ENCODE assay signal across 6 cellular contexts in genomic region chr1:39071557-39071956, GRCh38. TPM values are rescaled to one million over a fixed set of nuclear protein-coding genes. Genes with fewer than 3 reads are reported as not detected.
A peak's percentile ranks its signal among the peaks of the same experiment; 100 is the strongest.
DNase-seq lines count a peak whose midpoint lies in the region; ATAC-seq, FAIRE-seq and TF ChIP-seq lines count a peak whose summit lies in the region.
"Not testable (repeated sequence)": the region's sequence is repeated elsewhere in the genome, so short reads cannot be mapped to it uniquely, and the experiment has no call there.

No MANE protein-coding gene starts in this region.

- not testable (repeated sequence) for ATAC-seq in K562

- POLR2A ChIA-PET in HEK293 (lab: Yijun Ruan, JAX) = interaction anchor here (0.6 kb wide), 1 partner anchor 488 kb away, joined by 3 read pairs; no protein-coding TSS in a partner anchor
- POLR2A ChIA-PET in K562 (lab: Yijun Ruan, JAX); endothelial cell of umbilical vein (lab: Charles Lee): not testable (repeated sequence)

- intact Hi-C loops in K562 (cut with micrococcal nuclease); endothelial cell of umbilical vein (cut with micrococcal nuclease): not testable (repeated sequence)

- H3K4me2 ChIP-seq in K562 (ENCODE audit: insufficient read depth, low read length); endothelial cell of umbilical vein (ENCODE audit: insufficient read depth, low read length): not testable (repeated sequence)

- H3K79me2 ChIP-seq in K562 (ENCODE audit: control insufficient read depth, insufficient read depth, low read length); endothelial cell of umbilical vein (ENCODE audit: control insufficient read depth, insufficient read depth, low read length): not testable (repeated sequence)

- H3K36me3 ChIP-seq in HEK293 (ENCODE audit: control insufficient read depth in 2 of 2, insufficient read depth in 1 of 2, low read length in 2 of 2); K562 (ENCODE audit: control insufficient read depth, insufficient read depth, low read length); endothelial cell of umbilical vein (ENCODE audit: control insufficient read depth in 2 of 2, extremely low read depth in 1 of 2, insufficient read depth in 2 of 2, low read length in 2 of 2): not testable (repeated sequence)

- not testable (repeated sequence) for H3K9ac ChIP-seq in K562 (ENCODE audit: insufficient read depth in 1 of 2, low read depth in 2 of 2, low read length in 2 of 2); endothelial cell of umbilical vein (replicated peaks; ENCODE audit: extremely low read depth, insufficient read depth, low read length)

- H4K20me1 ChIP-seq in K562 (replicated peaks; ENCODE audit: control insufficient read depth, insufficient read depth, low read length); endothelial cell of umbilical vein (replicated peaks; ENCODE audit: control insufficient read depth, extremely low read depth, insufficient read depth, low read length): not testable (repeated sequence)

- H3K4me1 ChIP-seq in HEK293 (ENCODE audit: control insufficient read depth, insufficient read depth, low read length); K562 (replicated peaks in 1 of 2; ENCODE audit: control insufficient read depth in 2 of 2, insufficient read depth in 2 of 2, low read length in 2 of 2); endothelial cell of umbilical vein (ENCODE audit: control insufficient read depth, extremely low read depth, insufficient read depth, low read length): not testable (repeated sequence)

- CTCF ChIA-PET in HEK293 (lab: Yijun Ruan, JAX); K562 (lab: Yijun Ruan, JAX; ENCODE audit: low intra/inter-chr PET ratio): not testable (repeated sequence)
- CTCF ChIA-PET in endothelial cell of umbilical vein (lab: Charles Lee) = interaction anchor here (1.1 kb wide), 1 partner anchor 18 kb away, joined by 3 read pairs; no protein-coding TSS in a partner anchor

- H3K9me1 ChIP-seq in K562 (ENCODE audit: control insufficient read depth, insufficient read depth, low read length); endothelial cell of umbilical vein (replicated peaks; ENCODE audit: control insufficient read depth, extremely low read depth, insufficient read depth, low read length): not testable (repeated sequence)

- not testable (repeated sequence) for H3K27me3 ChIP-seq in K562 (ENCODE audit: control insufficient read depth in 2 of 2, insufficient read depth in 2 of 2, low read length in 2 of 2); endothelial cell of umbilical vein (ENCODE audit: control insufficient read depth in 2 of 2, insufficient read depth in 2 of 2, low read length in 2 of 2)

- in situ Hi-C loops in K562 (cut with MboI) = not testable (repeated sequence)

- not testable (repeated sequence) for BruUV-seq in K562 (replicated peaks; lab: Mats Ljungman, UMichigan); endothelial cell of umbilical vein (replicated peaks; lab: Mats Ljungman, UMichigan)

- H3K9me3 ChIP-seq in HEK293 (ENCODE audit: control insufficient read depth, insufficient read depth, low read depth, low read length); K562 (replicated peaks; ENCODE audit: control insufficient read depth, insufficient read depth, low read depth, low read length); endothelial cell of umbilical vein (replicated peaks; ENCODE audit: control insufficient read depth, insufficient read depth, low read length): not testable (repeated sequence)

- not testable (repeated sequence) for TF ChIP-seq CTCF in HEK293 (tag by site-specific recombination; IDR thresholded peaks at IDR 0.05); K562 (IDR thresholded peaks at IDR 0.05 in 2 of 3, conservative IDR thresholded peaks at IDR 0.05 in 1 of 3; ENCODE audit: insufficient read depth in 2 of 3, low read depth in 1 of 3, low read length in 3 of 3); endothelial cell of umbilical vein (IDR thresholded peaks at IDR 0.05; ENCODE audit: extremely low read depth in 1 of 2, insufficient read depth in 1 of 2, low read depth in 1 of 2, low read length in 2 of 2)

- TF ChIP-seq EP300 in K562 (IDR thresholded peaks at IDR 0.05; ENCODE audit: low read length) = not testable (repeated sequence)

- not testable (repeated sequence) for H2AFZ ChIP-seq in K562 (ENCODE audit: low read depth, low read length); endothelial cell of umbilical vein (ENCODE audit: low read depth, low read length)

- peak; percentile 47 for FAIRE-seq in A204.1 (lab: Jason Lieb, UNC)
- FAIRE-seq in G401.6 (lab: Jason Lieb, UNC) = peak; percentile 57
- not testable (repeated sequence) for FAIRE-seq in K562 (lab: Jason Lieb, UNC)
- FAIRE-seq in colon (lab: Jason Lieb, UNC) = peak; percentile 72
- peak; percentile 21 for FAIRE-seq in endothelial cell of umbilical vein (lab: Jason Lieb, UNC)

- TF ChIP-seq RAD21 in K562 (CRISPR knock-in tag; conservative IDR thresholded peaks at IDR 0.05 in 1 of 2, IDR thresholded peaks at IDR 0.05 in 1 of 2) = not testable (repeated sequence)

- not testable (repeated sequence) for H3K27ac ChIP-seq in HEK293 (ENCODE audit: extremely low read depth, low read depth, low read length); K562 (ENCODE audit: extremely low read depth, low read depth, low read length); endothelial cell of umbilical vein (ENCODE audit: insufficient read depth, low read depth, low read length)

- TF ChIP-seq POLR2A in K562 (conservative IDR thresholded peaks at IDR 0.05); endothelial cell of umbilical vein (IDR thresholded peaks at IDR 0.05; ENCODE audit: low read depth, low read length): not testable (repeated sequence)

- dilution Hi-C loops in endothelial cell of umbilical vein (cut with MboI; ENCODE audit: extremely low pct_ligation_motif_present, low sequenced_read_pairs) = not testable (repeated sequence)

- DNase-seq in K562 (ENCODE audit: extremely low read depth in 1 of 4, low spot score in 3 of 4); endothelial cell of umbilical vein (ENCODE audit: low read depth, low spot score): not testable (repeated sequence)

- not testable (repeated sequence) for H3K4me3 ChIP-seq in HEK293 (ENCODE audit: low read depth, low read length); K562; endothelial cell of umbilical vein (replicated peaks in 1 of 3; ENCODE audit: insufficient read depth in 1 of 3, low read depth in 1 of 3, low read length in 3 of 3)

TF ChIP-seq in HEK293, 187 proteins besides CTCF, POLR2A, EP300 and RAD21:
- peak; percentile 92 for TF ChIP-seq SETDB1 (IDR thresholded peaks at IDR 0.05; ENCODE audit: insufficient read length, low read length)

TF ChIP-seq in K562, 482 proteins besides CTCF, POLR2A, EP300 and RAD21:
- TF ChIP-seq TRIM28 (IDR thresholded peaks at IDR 0.05) (0 out of 2 replicates have a peak, but pooled peaks have one; percentile 29), CBX3 (IDR thresholded peaks at IDR 0.05; ENCODE audit: borderline replicate concordance in 1 of 2, low read length in 2 of 2) (peak in 1 of 2 experiments; percentile 56; a peak in 1 of 3 replicates)

RNA-seq across cellular contexts. Expression of gene NDUFS5, which starts 45.4 kb away (rescaled TPM):
- 66.1 and 87.1 TPM in 2 replicates for total RNA-seq in K562 (2011; cell fraction: chromatin; rRNA removed; ENCODE audit: low replicate concordance)
- 111 and 135 TPM in 2 replicates for total RNA-seq in K562 (2011; cell fraction: nucleolus; rRNA removed)
- 140 and 150 TPM in 2 replicates for total RNA-seq in K562 (2011; cell fraction: nucleoplasm; rRNA removed)
- total RNA-seq in K562 (2014; rRNA removed) (1,178 and 1,281 TPM in 2 replicates), K562 (2014; rRNA removed; fragmentation: Illumina TruSeq; extraction: Trizol) (1,116 and 1,227 TPM in 2 replicates), K562 (2015; rRNA removed; fragmentation: Illumina TruSeq; extraction: Trizol) (976 and 1,027 TPM in 2 replicates), K562 (2021) (499 and 523 TPM in 2 replicates), endothelial cell of umbilical vein (325 and 327 TPM in 2 replicates)
- polyA plus RNA-seq in K562 (2011; rRNA removed) (839 and 1,074 TPM in 2 replicates), K562 (2014; fragmentation: Illumina TruSeq; extraction: Trizol) (1,614 and 1,625 TPM in 2 replicates), K562 (2014; fragmentation: Nextera tagmentation; extraction: Ambion mirVana) (1,000 to 10,000 TPM; 2,515 to 2,737 TPM), K562 (2014; rRNA removed) (1,487 and 1,540 TPM in 2 replicates), endothelial cell of umbilical vein (476 and 710 TPM in 2 replicates)
- polyA plus RNA-seq in K562 (2011; cell fraction: cytosol; rRNA removed) = 254 and 811 TPM in 2 replicates
- 160 and 368 TPM in 2 replicates for polyA plus RNA-seq in K562 (2011; cell fraction: nucleus; rRNA removed)
- polyA plus RNA-seq in K562 (2012) = 421 and 1,566 TPM in 2 replicates
- polyA minus RNA-seq in K562 (2011; rRNA and poly(A)+ RNA removed) = 775 and 778 TPM in 2 replicates
- 126 and 154 TPM in 2 replicates for polyA minus RNA-seq in K562 (2011; cell fraction: cytosol; rRNA and poly(A)+ RNA removed)
- polyA minus RNA-seq in K562 (2011; cell fraction: nucleus; rRNA and poly(A)+ RNA removed) = 43.4 and 90.9 TPM in 2 replicates
- polyA plus RNA-seq in endothelial cell of umbilical vein (2011; cell fraction: cytosol; rRNA removed) = 712 and 987 TPM in 2 replicates
- 211 and 347 TPM in 2 replicates for polyA plus RNA-seq in endothelial cell of umbilical vein (2011; cell fraction: nucleus; rRNA removed)
- polyA plus RNA-seq in endothelial cell of umbilical vein (2012) = 802 and 870 TPM in 2 replicates
- 295 and 396 TPM in 2 replicates for polyA minus RNA-seq in endothelial cell of umbilical vein
- polyA minus RNA-seq in endothelial cell of umbilical vein (2011; cell fraction: cytosol; rRNA and poly(A)+ RNA removed) = 168 TPM
- polyA minus RNA-seq in endothelial cell of umbilical vein (2011; cell fraction: nucleus; rRNA and poly(A)+ RNA removed) = 45.3 and 47.6 TPM in 2 replicates
